26 cellular contexts compared by ENCODE assay signal in genomic region chr3:54313418-54313817, GRCh38.
"Had no signal": no experiment of that assay in that cellular context is flagged by ENCODE, and none has a peak within 500 bp of the region (broad histone marks: within the 10 kb centered on the region; RNA-seq: fewer than 3 reads in every experiment).

No MANE protein-coding gene starts in this region.

- FAIRE-seq: colon, endothelial cell of umbilical vein, frontal cortex, kidney had no signal

- H3K27ac Mint-ChIP-seq: immature natural killer cell, mesothelial cell of epicardium, naive B cell had no signal

- H3K36me3 ChIP-seq: esophagus muscularis mucosa, gastroesophageal sphincter, heart left ventricle, left lung, lower lobe of right lung had no signal

- H2AFZ ChIP-seq: hepatocyte had no signal

- H3K79me2 ChIP-seq: hepatocyte had no signal

- H3K9me3 ChIP-seq: esophagus muscularis mucosa, gastroesophageal sphincter, lower lobe of right lung, mucosa of descending colon had no signal

- H3K4me1 ChIP-seq: esophagus muscularis mucosa, foreskin keratinocyte, gastroesophageal sphincter, heart left ventricle, left lung, lower lobe of right lung had no signal

- H3K36me3 Mint-ChIP-seq: immature natural killer cell, mesothelial cell of epicardium, naive B cell had no signal

- H3K27me3 ChIP-seq: dorsolateral prefrontal cortex, esophagus muscularis mucosa, foreskin keratinocyte, gastroesophageal sphincter, heart left ventricle, left lung had no signal

- H3K4me2 ChIP-seq: hepatocyte had no signal

- H3K27ac ChIP-seq: coronary artery, esophagus muscularis mucosa, foreskin keratinocyte, gastroesophageal sphincter, heart left ventricle, hepatocyte, left lung, lower lobe of right lung had no signal

- H3K9me3 Mint-ChIP-seq: mesothelial cell of epicardium had no signal

- H3K4me3 ChIP-seq: coronary artery, dorsolateral prefrontal cortex, esophagus muscularis mucosa, gastroesophageal sphincter, heart left ventricle, hepatocyte, left lung, lower lobe of right lung, mucosa of descending colon had no signal

- H3K4me1 Mint-ChIP-seq: immature natural killer cell, mesothelial cell of epicardium, naive B cell had no signal

- H3K4me3 Mint-ChIP-seq: immature natural killer cell, mesothelial cell of epicardium, naive B cell had no signal

- DNase-seq: dermis blood vessel endothelial cell; dorsolateral prefrontal cortex; effector CD4-positive, alpha-beta T cell; effector memory CD4-positive, alpha-beta T cell; foreskin keratinocyte; heart left ventricle; hypothalamus; immature natural killer cell; islet precursor cell; kidney; kidney glomerular epithelial cell; left cardiac atrium; left lung; left ventricle myocardium superior; lower lobe of right lung; mesenchymal stem cell; mucosa of descending colon; naive B cell had no signal

- ATAC-seq: foreskin keratinocyte, gastroesophageal sphincter, heart left ventricle, left cardiac atrium, left lung, left ventricle myocardium superior, lower lobe of right lung, mucosa of descending colon had no signal
